8 cellular contexts compared by ENCODE assay signal in the genomic region with DNA sequence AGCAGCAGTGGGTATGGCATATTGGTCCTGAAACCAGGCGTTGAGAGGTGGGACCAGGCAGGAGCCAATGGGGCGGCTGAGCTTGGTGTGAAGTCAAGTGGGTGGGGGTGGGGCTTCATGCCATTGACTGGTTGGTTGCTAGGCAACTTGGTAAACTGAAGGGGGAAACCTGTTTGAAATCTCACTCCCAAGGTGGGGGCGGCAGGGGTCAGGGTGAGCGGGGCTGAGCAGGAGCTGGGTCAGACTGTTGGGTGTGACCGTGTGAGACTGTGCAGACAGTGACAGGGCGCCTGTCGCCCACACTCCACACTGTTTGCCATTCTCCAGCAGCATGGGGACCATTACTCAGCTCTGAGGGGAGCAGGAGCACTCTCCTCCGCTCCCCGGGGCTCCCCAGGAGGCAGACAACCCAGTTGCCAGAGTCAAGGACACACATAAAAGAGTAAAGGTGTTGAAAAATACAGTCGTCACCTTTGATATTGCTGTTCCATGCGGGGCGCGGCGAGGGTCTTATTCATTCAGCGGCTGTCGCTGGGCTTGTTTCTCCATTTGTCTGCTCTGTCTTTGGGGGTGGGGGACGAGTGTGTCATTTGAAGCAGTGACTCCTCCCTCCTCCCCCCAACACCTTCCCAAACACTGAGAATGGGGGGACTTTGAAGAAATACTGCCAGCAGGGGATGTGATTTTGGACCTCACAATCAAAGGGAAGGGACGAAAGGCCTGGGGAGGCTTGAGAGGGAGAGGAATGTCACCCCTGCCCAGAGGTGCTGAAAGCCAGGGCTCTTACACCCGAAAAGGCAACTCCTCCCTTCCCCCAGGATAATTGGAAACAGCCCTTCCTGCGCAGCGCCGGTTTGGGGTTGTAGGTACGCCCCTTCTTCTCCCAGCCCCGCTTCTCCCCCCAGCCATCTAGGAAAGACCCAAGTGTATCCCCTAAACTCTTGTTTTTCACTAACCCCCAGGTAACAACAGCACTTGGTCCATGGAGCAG. TPM values are rescaled to one million over a fixed set of nuclear protein-coding genes. Genes with fewer than 3 reads are reported as not detected.
A peak's percentile ranks its signal among the peaks of the same experiment; 100 is the strongest.
DNase-seq lines count a peak whose midpoint lies in the region; ATAC-seq and TF ChIP-seq lines count a peak whose summit lies in the region.

No MANE protein-coding gene starts in this region.

- H4K91ac ChIP-seq in H9 (ENCODE audit: insufficient read length, low read depth, low read length), result no peak overlapping the region

- H4K5ac ChIP-seq in H9 (ENCODE audit: insufficient read length, low read depth, low read length), result no peak overlapping the region

- no peak overlapping the region for H3T11ph ChIP-seq in H9 (ENCODE audit: low read length)

- TF ChIP-seq CTCF in 22Rv1 (IDR thresholded peaks at IDR 0.05) (no peak), H9 (conservative IDR thresholded peaks at IDR 0.05) (no peak), activated B cell treated with CpG ODN at 0.5 μM for 24 hours (IDR thresholded peaks at IDR 0.05) (no peak), heart right ventricle (IDR thresholded peaks at IDR 0.05) (no peak), spleen (IDR thresholded peaks at IDR 0.05 in 8 of 11, conservative IDR thresholded peaks at IDR 0.05 in 3 of 11) (no peak), GM20000 (IDR thresholded peaks at IDR 0.05; ENCODE audit: extremely low read depth, missing control alignments) (no peak)

- H3K79me2 ChIP-seq in H9 (ENCODE audit: insufficient read depth, low read length), result no peaks in the 10 kb centered on the region

- H3K27me3 ChIP-seq in H9 (ENCODE audit: insufficient read depth, low read length) (no peaks in the 10 kb centered on the region; the same call in 1 of the 2 replicates), heart right ventricle (peaks cover 5 to 50% (median 41%) of the 10 kb centered on the region in 7 donors), spleen (replicated peaks in 1 of 7) (peaks cover 5 to 70% (median 31%) of the 10 kb centered on the region in 7 donors)

- peaks cover 5 to 16% (median 16%) of the 10 kb centered on the region in 3 experiments; a peak in 6 of 7 replicates for H3K36me3 Mint-ChIP-seq in H9 (ENCODE audit: insufficient read depth in 1 of 3, low read depth in 3 of 3)
- H3K36me3 Mint-ChIP-seq in activated B cell treated with CpG ODN at 0.5 μM for 24 hours (ENCODE audit: low read depth), result peaks cover 29% of the 10 kb centered on the region

- H3K23ac ChIP-seq in H9 (ENCODE audit: insufficient read length, low read depth, low read length), result no peak overlapping the region

- peak overlapping the region in 5 of 10 donors; percentile 10 to 57 (median 54) for H3K4me3 ChIP-seq in heart right ventricle
- no peak overlapping the region for H3K4me3 ChIP-seq in spleen

- TF ChIP-seq POLR2A in spleen (IDR thresholded peaks at IDR 0.05), result no peak

- H3K4me1 ChIP-seq in H9 (ENCODE audit: insufficient read depth, low read length), result no peaks in the 10 kb centered on the region; the same call in 1 of the 2 replicates
- H3K4me1 ChIP-seq in heart right ventricle, result peaks cover 7 to 26% (median 16%) of the 10 kb centered on the region in 9 donors
- H3K4me1 ChIP-seq in spleen, result peaks cover 7 to 36% (median 18%) of the 10 kb centered on the region in 6 donors

- H4K8ac ChIP-seq in H9 (replicated peaks; ENCODE audit: insufficient read length, low read depth, low read length), result no peak overlapping the region

- H3K27ac ChIP-seq in 22Rv1 (peak overlapping the region; percentile 41), H9 (ENCODE audit: insufficient read length, low read depth, low read length) (no peak overlapping the region), heart right ventricle (no peak overlapping the region), spleen (no peak overlapping the region)

- H2AK5ac ChIP-seq in H9 (ENCODE audit: insufficient read length, low read length), result no peak overlapping the region

- no peak overlapping the region for H2BK5ac ChIP-seq in H9 (ENCODE audit: insufficient read length, low read length)

- peak overlapping the region; percentile 97 for H3K18ac ChIP-seq in H9 (ENCODE audit: insufficient read length, low read depth, low read length)

- no peaks in the 10 kb centered on the region for H3K79me1 ChIP-seq in H9 (ENCODE audit: insufficient read depth, low read depth, low read length, poor library complexity, severe bottlenecking)

- H3K4me3 Mint-ChIP-seq in H9 (peak overlapping the region; percentile 75 to 87), activated B cell treated with CpG ODN at 0.5 μM for 24 hours (peak overlapping the region; percentile 64)

- no peaks in the 10 kb centered on the region for H3K9me3 ChIP-seq in H9 (ENCODE audit: control insufficient read depth, low read depth, low read length)
- H3K9me3 ChIP-seq in heart right ventricle, result no peaks in the 10 kb centered on the region
- H3K9me3 ChIP-seq in spleen, result no peaks in the 10 kb centered on the region

- H3K36me3 ChIP-seq in heart right ventricle (peaks cover 0 to 32% (median 8%) of the 10 kb centered on the region in 9 donors), spleen (peaks cover 0 to 45% (median 23%) of the 10 kb centered on the region in 6 donors)

- no peaks in the 10 kb centered on the region for H4K20me1 ChIP-seq in H9 (ENCODE audit: control insufficient read depth, insufficient read depth, insufficient read length)

- no peak overlapping the region for H2AFZ ChIP-seq in H9 (ENCODE audit: low read length)

- H2BK120ac ChIP-seq in H9 (ENCODE audit: low read depth, low read length, poor library complexity, severe bottlenecking), result no peak overlapping the region

- intact Hi-C loops in activated B cell treated with CpG ODN at 0.5 μM for 24 hours (cut with micrococcal nuclease), result no loop called here
- intact Hi-C loops in heart right ventricle (cut with DNase I), result no loop called here
- intact Hi-C loops in spleen (cut with DNase I; ENCODE audit: low total_unique reads), result no loop called here

- H3K27ac Mint-ChIP-seq in H9, result peak overlapping the region; percentile 80 to 97 (median 88); a peak in 6 of 7 replicates
- no peak overlapping the region for H3K27ac Mint-ChIP-seq in activated B cell treated with CpG ODN at 0.5 μM for 24 hours

- peak; percentile 95 for DNase-seq in H9
- DNase-seq in activated B cell treated with CpG ODN at 0.5 μM for 24 hours, result no peak
- no peak for DNase-seq in heart right ventricle
- peak; percentile 54 for DNase-seq in spleen
- DNase-seq in activated CD8-positive, alpha-beta memory T cell treated with anti-CD3 and anti-CD28 coated beads, Interleukin-2, amount 50 U/mL, for 4 hours, result no peak
- DNase-seq in GM20000 (ENCODE audit: low spot score), result no peak
- DNase-seq in NCI-H446 (lab: John Stamatoyannopoulos, UW), result no peak

- H3K4ac ChIP-seq in H9 (ENCODE audit: low read depth, low read length), result no peak overlapping the region; the same call in 1 of the 2 replicates

- H3K4me1 Mint-ChIP-seq in H9 (peaks cover 31 to 33% of the 10 kb centered on the region in 2 experiments), activated B cell treated with CpG ODN at 0.5 μM for 24 hours (peaks cover 20% of the 10 kb centered on the region)

- peak overlapping the region; percentile 93 for H3K4me2 ChIP-seq in H9 (ENCODE audit: insufficient read depth, insufficient read length, low read length)

- no peak overlapping the region for H3K9ac ChIP-seq in H9 (ENCODE audit: extremely low read depth, insufficient read length, low read length)

- POLR2A ChIA-PET in activated B cell treated with CpG ODN at 0.5 μM for 24 hours (lab: Charles Lee), result interaction anchor here (0.6 to 1.0 kb wide), 3 partner anchors 15 to 18 kb away, joined by 3 to 6 read pairs (median 3); partner anchors contain the start of genes TP53 and WRAP53

- CTCF ChIA-PET in activated B cell treated with CpG ODN at 0.5 μM for 24 hours (lab: Charles Lee), result no interaction called here

- H3K23me2 ChIP-seq in H9 (ENCODE audit: insufficient read length, low read depth, low read length, poor library complexity, severe bottlenecking), result peaks cover 18% of the 10 kb centered on the region

- no peaks in the 10 kb centered on the region for H3K9me3 Mint-ChIP-seq in H9
- H3K9me3 Mint-ChIP-seq in activated B cell treated with CpG ODN at 0.5 μM for 24 hours, result no peaks in the 10 kb centered on the region

- no peak overlapping the region for H2BK20ac ChIP-seq in H9 (ENCODE audit: low read depth, low read length, poor library complexity, severe bottlenecking)

- ATAC-seq in activated B cell treated with CpG ODN at 0.5 μM for 24 hours (ENCODE audit: low read depth) (peak; percentile 50), heart right ventricle (peak; percentile 36 to 77 (median 62))

- H2BK15ac ChIP-seq in H9 (ENCODE audit: low read depth, low read length), result no peak overlapping the region

- peak overlapping the region; percentile 66; the same call in 1 of the 2 replicates for H3K14ac ChIP-seq in H9 (ENCODE audit: insufficient read depth, low read length)

- peaks cover 28% of the 10 kb centered on the region for H3K27me3 Mint-ChIP-seq in H9 (ENCODE audit: low read depth)
- peaks cover 37% of the 10 kb centered on the region for H3K27me3 Mint-ChIP-seq in activated B cell treated with CpG ODN at 0.5 μM for 24 hours

- whole genome bisulfite sequencing in H9 (ENCODE audit: extremely low coverage, insufficient read length, low lambda C conversion rate), result no CpG with 5 or more reads among the region's 24 CpGs
- 22 to 37% methylated on average over 24 of the region's 24 CpGs for WGBS in heart right ventricle, 2 donors
- WGBS in spleen, 5 donors, result 56 to 77% (median 64%) methylated on average over 24 of the region's 24 CpGs

- H2BK12ac ChIP-seq in H9 (ENCODE audit: insufficient read length, low read depth, low read length), result no peak overlapping the region

- no peak overlapping the region for H3K56ac ChIP-seq in H9 (ENCODE audit: insufficient read length, low read depth, low read length)

RNA-seq across cellular contexts. Expression of gene EFNB3, which starts 1.1 kb away (rescaled TPM):
- total RNA-seq in H9 (2021), result 11.3 and 11.4 TPM in 2 replicates
- not detected in 2 replicates for total RNA-seq in activated B cell treated with CpG ODN at 0.5 μM for 24 hours
- 1 to 10 TPM in 2 of 10 donors, under 1 TPM in 8; 0.17 to 1.3 (median 0.53) TPM for total RNA-seq in heart right ventricle
- under 1 TPM; 0.22 to 0.64 TPM for polyA plus RNA-seq in heart right ventricle
- under 1 TPM in 6 of 7 donors, not detected in 1; 0.17 to 0.60 (median 0.29) TPM for total RNA-seq in spleen
- polyA plus RNA-seq in spleen, result under 1 TPM; 0.04 to 0.11 (median 0.06) TPM

RNA-seq across cellular contexts. Expression of gene DNAH2, which starts 13.7 kb away (rescaled TPM):
- 0.15 and 0.22 TPM in 2 replicates for total RNA-seq in H9 (2021)
- total RNA-seq in activated B cell treated with CpG ODN at 0.5 μM for 24 hours, result not detected in 2 replicates
- total RNA-seq in heart right ventricle, result under 1 TPM in 7 of 10 donors, not detected in 3; 0.02 to 0.30 (median 0.05) TPM
- polyA plus RNA-seq in heart right ventricle, result under 1 TPM; under 0.01 to 0.01 TPM
- total RNA-seq in spleen, result 1 to 10 TPM in 1 of 7 donors, under 1 TPM in 5, not detected in 1; 0.13 to 1.1 (median 0.23) TPM
- under 1 TPM; 0.02 to 0.03 (median 0.02) TPM for polyA plus RNA-seq in spleen

RNA-seq across cellular contexts. Expression of gene WRAP53, which starts 15.6 kb away (rescaled TPM):
- total RNA-seq in H9 (2021), result 27.0 and 29.8 TPM in 2 replicates
- 17.1 and 17.6 TPM in 2 replicates for total RNA-seq in activated B cell treated with CpG ODN at 0.5 μM for 24 hours
- 1 to 10 TPM; 3.8 to 5.8 (median 4.7) TPM for total RNA-seq in heart right ventricle
- polyA plus RNA-seq in heart right ventricle, result 10 to 100 TPM; 10.4 to 12.1 TPM
- total RNA-seq in spleen, result 10 to 100 TPM in 1 of 7 donors, 1 to 10 TPM in 6; 8.5 to 10.6 (median 9.5) TPM
- 10 to 100 TPM; 13.3 to 21.8 (median 16.4) TPM for polyA plus RNA-seq in spleen

RNA-seq across cellular contexts. Expression of gene TP53, which starts 16.6 kb away (rescaled TPM):
- total RNA-seq in H9 (2021) (163 and 164 TPM in 2 replicates), activated B cell treated with CpG ODN at 0.5 μM for 24 hours (217 and 220 TPM in 2 replicates), heart right ventricle (10 to 100 TPM in 9 of 10 donors, 1 to 10 TPM in 1; 8.2 to 29.1 (median 13.9) TPM), spleen (10 to 100 TPM; 37.0 to 83.9 (median 58.5) TPM)
- polyA plus RNA-seq in heart right ventricle (1 to 10 TPM; 7.9 to 8.6 TPM), spleen (10 to 100 TPM; 33.6 to 48.1 (median 40.1) TPM)

RNA-seq across cellular contexts. Expression of gene ATP1B2, which starts 53.2 kb away (rescaled TPM):
- total RNA-seq in H9 (2021) (15.4 and 16.2 TPM in 2 replicates), activated B cell treated with CpG ODN at 0.5 μM for 24 hours (not detected in 2 replicates), heart right ventricle (1 to 10 TPM; 1.4 to 6.5 (median 3.9) TPM), spleen (10 to 100 TPM in 1 of 7 donors, 1 to 10 TPM in 6; 3.8 to 10.1 (median 5.1) TPM)
- polyA plus RNA-seq in heart right ventricle (1 to 10 TPM in 1 of 2 donors, under 1 TPM in 1; 0.91 to 6.2 TPM), spleen (under 1 TPM; 0.26 to 0.56 (median 0.54) TPM)

Comparison
In these comparisons a context has a peak if more than half of its experiments do, and no peak if none do; other contexts are left out.
1. DNase-seq: peak in H9 (single experiment) and spleen (single experiment); none in activated B cell treated with CpG ODN at 0.5 μM for 24 hours (single experiment), heart right ventricle (0 of 2), activated CD8-positive, alpha-beta memory T cell treated with anti-CD3 and anti-CD28 coated beads, Interleukin-2, amount 50 U/mL, for 4 hours (single experiment), GM20000 (single experiment) and NCI-H446 (0 of 2).